13 cellular contexts compared by ENCODE assay signal in the genomic region with DNA sequence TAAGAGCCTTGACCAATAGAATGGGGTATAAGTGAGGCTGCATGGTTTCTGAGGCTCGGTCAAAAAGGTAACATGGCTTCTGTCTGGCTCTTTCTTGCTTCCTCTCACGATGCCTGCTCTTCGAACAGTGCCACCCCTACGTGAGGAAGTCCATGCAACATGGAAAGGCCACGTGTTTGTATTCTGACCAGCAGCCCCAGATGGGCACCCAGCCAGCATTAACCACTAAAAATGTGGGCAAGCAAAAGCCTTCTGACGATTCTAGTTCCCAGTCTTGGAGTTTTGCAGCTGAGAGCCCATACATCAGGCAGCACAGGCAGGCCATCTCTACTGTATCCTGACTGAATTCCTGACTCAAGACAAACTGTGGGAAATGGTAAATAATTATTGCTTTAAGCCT. TPM values are rescaled to one million over a fixed set of nuclear protein-coding genes. Genes with fewer than 3 reads are reported as not detected.
A peak's percentile ranks its signal among the peaks of the same experiment; 100 is the strongest.
DNase-seq lines count a peak whose midpoint lies in the region; ATAC-seq and TF ChIP-seq lines count a peak whose summit lies in the region.
"Had no signal": no experiment of that assay in that cellular context is flagged by ENCODE, and none has a peak within 500 bp of the region (broad histone marks: within the 10 kb centered on the region; RNA-seq: fewer than 3 reads in every experiment).

No MANE protein-coding gene starts in this region.

- H2BK120ac ChIP-seq in H9 (ENCODE audit: low read depth, low read length, poor library complexity, severe bottlenecking): no peak overlapping the region

- no peak overlapping the region for H3K27ac Mint-ChIP-seq in H9
- H3K27ac Mint-ChIP-seq: immature natural killer cell; stimulated activated naive CD8-positive, alpha-beta T cell treated with anti-CD3 and anti-CD28 coated beads, Interleukin-15, Interleukin-2, amounts not matched to agents 100 ng/mL and 50 ng/mL, for 24 hours; T-helper 1 cell treated with Interleukin-12 subunit alpha and Interleukin-12 subunit beta and Interleukin-4 antibody, amounts not matched to agents 30 μg/mL and 1 μg/mL, for 36 hours had no signal

- TF ChIP-seq CTCF in H9 (conservative IDR thresholded peaks at IDR 0.05) (no peak), gastroesophageal sphincter (IDR thresholded peaks at IDR 0.05) (no peak)

- H3K27ac ChIP-seq in H9 (ENCODE audit: insufficient read length, low read depth, low read length) (no peak overlapping the region), gastroesophageal sphincter (no peak overlapping the region)

- ATAC-seq in SK-N-SH treated with all-trans-retinoic acid at 6 μM for 48 hours (no peak), gastroesophageal sphincter (peak; percentile 51), GM19351 (IDR thresholded peaks at IDR 0.05; ENCODE audit: unreplicated experiment) (no peak), left lobe of liver (no peak), GM21526 (IDR thresholded peaks at IDR 0.05; ENCODE audit: low FRiP score, unreplicated experiment) (no peak)

- H3K4me1 Mint-ChIP-seq in H9: peaks cover 12 to 19% of the 10 kb centered on the region in 2 experiments
- H3K4me1 Mint-ChIP-seq: immature natural killer cell had no signal

- H3K36me3 ChIP-seq in gastroesophageal sphincter: no peaks in the 10 kb centered on the region

- H2BK12ac ChIP-seq in H9 (ENCODE audit: insufficient read length, low read depth, low read length): no peak overlapping the region

- no peaks in the 10 kb centered on the region for H3K79me2 ChIP-seq in H9 (ENCODE audit: insufficient read depth, low read length)

- TF ChIP-seq EP300 in gastroesophageal sphincter (IDR thresholded peaks at IDR 0.05): no peak

- no peak for TF ChIP-seq POLR2A in gastroesophageal sphincter (IDR thresholded peaks at IDR 0.05)

- H2AFZ ChIP-seq in H9 (ENCODE audit: low read length): peak overlapping the region; percentile 26

- H3K9me3 ChIP-seq in H9 (ENCODE audit: control insufficient read depth, low read depth, low read length): no peaks in the 10 kb centered on the region
- H3K9me3 ChIP-seq in gastroesophageal sphincter: no peaks in the 10 kb centered on the region

- H3K4me1 ChIP-seq in H9 (ENCODE audit: insufficient read depth, low read length) (peaks cover 2% of the 10 kb centered on the region; the same call in 1 of the 2 replicates), gastroesophageal sphincter (peaks cover 0 to 7% (median 4%) of the 10 kb centered on the region in 3 donors)

- H4K5ac ChIP-seq in H9 (ENCODE audit: insufficient read length, low read depth, low read length): no peak overlapping the region

- no peak overlapping the region for H3K4me3 ChIP-seq in gastroesophageal sphincter

- H2BK15ac ChIP-seq in H9 (ENCODE audit: low read depth, low read length): no peak overlapping the region

- no peaks in the 10 kb centered on the region for H3K27me3 ChIP-seq in H9 (ENCODE audit: insufficient read depth, low read length)
- no peaks in the 10 kb centered on the region for H3K27me3 ChIP-seq in gastroesophageal sphincter

- no peaks in the 10 kb centered on the region for H3K79me1 ChIP-seq in H9 (ENCODE audit: insufficient read depth, low read depth, low read length, poor library complexity, severe bottlenecking)

- no peak overlapping the region for H3K4me3 Mint-ChIP-seq in H9
- H3K4me3 Mint-ChIP-seq: immature natural killer cell; stimulated activated naive CD8-positive, alpha-beta T cell treated with anti-CD3 and anti-CD28 coated beads, Interleukin-15, Interleukin-2, amounts not matched to agents 100 ng/mL and 50 ng/mL, for 24 hours; T-helper 1 cell treated with Interleukin-12 subunit alpha and Interleukin-12 subunit beta and Interleukin-4 antibody, amounts not matched to agents 30 μg/mL and 1 μg/mL, for 36 hours had no signal

- H3K23ac ChIP-seq in H9 (ENCODE audit: insufficient read length, low read depth, low read length): no peak overlapping the region

- H4K20me1 ChIP-seq in H9 (ENCODE audit: control insufficient read depth, insufficient read depth, insufficient read length): no peaks in the 10 kb centered on the region

- no peak overlapping the region for H2AK5ac ChIP-seq in H9 (ENCODE audit: insufficient read length, low read length)

- WGBS in H9 (ENCODE audit: extremely low coverage, insufficient read length, low lambda C conversion rate): no CpG with 5 or more reads among the region's 6 CpGs
- WGBS in gastroesophageal sphincter (ENCODE audit: low coverage in 1 of 2), 2 donors: 82% methylated on average over 3 of the region's 6 CpGs; no CpG with 5 or more reads in 1 of the 2 donors

- DNase-seq in H9 (no peak), posterior vena cava (ENCODE audit: low spot score) (peak; percentile 85), left lobe of liver (ENCODE audit: low spot score) (no peak), NCI-H1694 treated with DMSO at 0.1 percent for 48 hours (lab: John Stamatoyannopoulos, UW) (no peak)
- DNase-seq: immature natural killer cell; NCI-H748 treated with DMSO at 0.1 percent for 48 hours; stimulated activated CD4-positive, alpha-beta T cell treated with anti-CD3 and anti-CD28 coated beads, Interleukin-2, amount 100 ng/mL, for 24 hours had no signal

- no peak overlapping the region for H3K4me2 ChIP-seq in H9 (ENCODE audit: insufficient read depth, insufficient read length, low read length)

- no peaks in the 10 kb centered on the region for H3K36me3 Mint-ChIP-seq in H9 (ENCODE audit: insufficient read depth in 1 of 3, low read depth in 3 of 3)
- H3K36me3 Mint-ChIP-seq: immature natural killer cell had no signal

- H3K4ac ChIP-seq in H9 (ENCODE audit: low read depth, low read length): no peak overlapping the region

- H2BK20ac ChIP-seq in H9 (ENCODE audit: low read depth, low read length, poor library complexity, severe bottlenecking): no peak overlapping the region

- no peak overlapping the region for H3K56ac ChIP-seq in H9 (ENCODE audit: insufficient read length, low read depth, low read length)

- H3T11ph ChIP-seq in H9 (ENCODE audit: low read length): no peak overlapping the region

- H4K91ac ChIP-seq in H9 (ENCODE audit: insufficient read length, low read depth, low read length): no peak overlapping the region

- no peak overlapping the region for H3K14ac ChIP-seq in H9 (ENCODE audit: insufficient read depth, low read length)

- no peaks in the 10 kb centered on the region; the same call in 1 of the 2 replicates for H3K27me3 Mint-ChIP-seq in H9 (ENCODE audit: low read depth)

- H2BK5ac ChIP-seq in H9 (ENCODE audit: insufficient read length, low read length): no peak overlapping the region

- intact Hi-C loops in posterior vena cava (cut with DNase I): no loop called here

- no peak overlapping the region for H3K18ac ChIP-seq in H9 (ENCODE audit: insufficient read length, low read depth, low read length)

- H3K9ac ChIP-seq in H9 (ENCODE audit: extremely low read depth, insufficient read length, low read length): no peak overlapping the region

- no peaks in the 10 kb centered on the region for H3K23me2 ChIP-seq in H9 (ENCODE audit: insufficient read length, low read depth, low read length, poor library complexity, severe bottlenecking)

- H3K9me3 Mint-ChIP-seq in H9: no peaks in the 10 kb centered on the region
- H3K9me3 Mint-ChIP-seq: immature natural killer cell; stimulated activated naive CD8-positive, alpha-beta T cell treated with anti-CD3 and anti-CD28 coated beads, Interleukin-15, Interleukin-2, amounts not matched to agents 100 ng/mL and 50 ng/mL, for 24 hours; T-helper 1 cell treated with Interleukin-12 subunit alpha and Interleukin-12 subunit beta and Interleukin-4 antibody, amounts not matched to agents 30 μg/mL and 1 μg/mL, for 36 hours had no signal

- H4K8ac ChIP-seq in H9 (replicated peaks; ENCODE audit: insufficient read length, low read depth, low read length): no peak overlapping the region

TF ChIP-seq in SK-N-SH treated with all-trans-retinoic acid at 6 μM for 48 hours, 23 proteins besides CTCF, POLR2A, EP300 and RAD21:
- peak; percentile 79; the same call in 1 of the 2 replicates for TF ChIP-seq SNAI2 (CRISPR knock-in tag; IDR thresholded peaks at IDR 0.05)
- no peak for TF ChIP-seq CSRNP3 (CRISPR knock-in tag; IDR thresholded peaks at IDR 0.05)
- TF ChIP-seq CSDC2 (CRISPR knock-in tag; IDR thresholded peaks at IDR 0.05): peak; percentile 98
- TF ChIP-seq ESRRG (CRISPR knock-in tag; IDR thresholded peaks at IDR 0.05): no peak
- TF ChIP-seq TOX (CRISPR knock-in tag; IDR thresholded peaks at IDR 0.05; ENCODE audit: borderline replicate concordance): peak; percentile 70; the same call in 1 of the 2 replicates
- peak; percentile 82; the same call in 1 of the 2 replicates for TF ChIP-seq ZFP3 (CRISPR knock-in tag; IDR thresholded peaks at IDR 0.05)

RNA-seq across cellular contexts. Expression of gene NREP, which starts 24.2 kb away (rescaled TPM):
- total RNA-seq in H9 (2021) (159 and 163 TPM in 2 replicates), gastroesophageal sphincter (10 to 100 TPM in 3 of 4 donors, 1 to 10 TPM in 1; 8.3 to 24.7 (median 19.0) TPM), posterior vena cava (10 to 100 TPM; 37.1 to 42.2 TPM), left lobe of liver (3.2 TPM)
